ENCODE assay signal across 8 cellular contexts in genomic region chr11:8813658-8814057, GRCh38.
A peak's percentile ranks its signal among the peaks of the same experiment; 100 is the strongest.
DNase-seq lines count a peak whose midpoint lies in the region; ATAC-seq, FAIRE-seq and TF ChIP-seq lines count a peak whose summit lies in the region.

No MANE protein-coding gene starts in this region.

- DNase-seq in AG10803 (ENCODE audit: low read depth) (peak; percentile 89), GM19238 (ENCODE audit: insufficient read length, low spot score) (peak; percentile 69), HT1080 (ENCODE audit: low read depth) (peak; percentile 82), NT2/D1 (ENCODE audit: low read depth, low spot score) (peak; percentile 72), frontal cortex (ENCODE audit: low spot score in 2 of 2) (peak; percentile 56 to 64), nucleus accumbens (lab: John Stamatoyannopoulos, UW) (peak in 41 of 56 donors; percentile 11 to 82 (median 45)), upper lobe of right lung (peak; percentile 87)
- DNase-seq in activated T-cell treated with anti-CD3 and anti-CD28 coated beads, Interleukin-2, amount 50 U/mL, for 24 hours = peak; percentile 59

- H3K4me1 ChIP-seq in NT2/D1 (ENCODE audit: insufficient read depth, insufficient read length) (peaks cover 8% of the 10 kb centered on the region), upper lobe of right lung (peaks cover 49% of the 10 kb centered on the region)

- no peak overlapping the region for H3K9ac ChIP-seq in NT2/D1 (ENCODE audit: insufficient read length, low read depth)

- ATAC-seq in upper lobe of right lung = peak; percentile 85

- H3K27me3 ChIP-seq in NT2/D1 (ENCODE audit: insufficient read depth, insufficient read length) (no peaks in the 10 kb centered on the region), upper lobe of right lung (no peaks in the 10 kb centered on the region)

- H3K4me3 ChIP-seq in AG10803 (ENCODE audit: low read length) (no peak overlapping the region), NT2/D1 (ENCODE audit: insufficient read length, low read depth) (no peak overlapping the region), upper lobe of right lung (no peak overlapping the region)

- H3K27me3 Mint-ChIP-seq in activated T-cell treated with anti-CD3 and anti-CD28 coated beads, Interleukin-2, amount 50 U/mL, for 24 hours = peaks cover 26% of the 10 kb centered on the region

- H3K27ac ChIP-seq in upper lobe of right lung = peak overlapping the region; percentile 80

- intact Hi-C loops in upper lobe of right lung (cut with DNase I) = no loop called here

- no peaks in the 10 kb centered on the region for H3K9me3 ChIP-seq in NT2/D1 (ENCODE audit: insufficient read depth, low read length)
- no peaks in the 10 kb centered on the region for H3K9me3 ChIP-seq in upper lobe of right lung

- no peaks in the 10 kb centered on the region for H3K9me3 Mint-ChIP-seq in activated T-cell treated with anti-CD3 and anti-CD28 coated beads, Interleukin-2, amount 50 U/mL, for 24 hours

- H3K4me1 Mint-ChIP-seq in activated T-cell treated with anti-CD3 and anti-CD28 coated beads, Interleukin-2, amount 50 U/mL, for 24 hours (ENCODE audit: low read depth) = peaks cover 7% of the 10 kb centered on the region

- no peaks in the 10 kb centered on the region for H3K36me3 Mint-ChIP-seq in activated T-cell treated with anti-CD3 and anti-CD28 coated beads, Interleukin-2, amount 50 U/mL, for 24 hours (ENCODE audit: low read depth)

- H3K36me3 ChIP-seq in NT2/D1 (ENCODE audit: insufficient read depth, insufficient read length, low read length) (peaks cover 6% of the 10 kb centered on the region), upper lobe of right lung (no peaks in the 10 kb centered on the region)

- H3K4me3 Mint-ChIP-seq in activated T-cell treated with anti-CD3 and anti-CD28 coated beads, Interleukin-2, amount 50 U/mL, for 24 hours = no peak overlapping the region

- TF ChIP-seq CTCF in AG10803 (conservative IDR thresholded peaks at IDR 0.05; ENCODE audit: low read length) (peak; percentile 96), upper lobe of right lung (IDR thresholded peaks at IDR 0.05) (peak; percentile 83)

- FAIRE-seq in frontal cortex (lab: Jason Lieb, UNC) = no peak

- H3K27ac Mint-ChIP-seq in activated T-cell treated with anti-CD3 and anti-CD28 coated beads, Interleukin-2, amount 50 U/mL, for 24 hours = no peak overlapping the region
